ENCODE assay signal across 8 cellular contexts in genomic region chr6:111837641-111838500, GRCh38. TPM values are rescaled to one million over a fixed set of nuclear protein-coding genes. Genes with fewer than 3 reads are reported as not detected.
DNase-seq lines count a peak whose midpoint lies in the region; ATAC-seq, FAIRE-seq and TF ChIP-seq lines count a peak whose summit lies in the region.

No MANE protein-coding gene starts in this region.

- SMC1A ChIA-PET in GM12878 (lab: Charles Lee; ENCODE audit: uncharacterized antibody, unreplicated experiment): interaction anchor here (0.9 to 7.8 kb wide), 5 partner anchors 12 to 100 kb away, joined by 3 to 63 read pairs (median 4); no protein-coding TSS in a partner anchor

- no TSS peak for BruUV-seq in GM12878 (replicated peaks; lab: Mats Ljungman, UMichigan)

- DNase-seq in GM20000 (ENCODE audit: low spot score) (peak; percentile 30), GM12878 (ENCODE audit: low read depth, low spot score) (peak; percentile 85), Ammon's horn (ENCODE audit: low spot score) (no peak), COLO668 (lab: John Stamatoyannopoulos, UW; ENCODE audit: unreplicated experiment) (no peak), tibial nerve (ENCODE audit: low spot score in 2 of 2) (no peak), DMS79 treated with DMSO at 0.1 percent for 48 hours (lab: John Stamatoyannopoulos, UW) (no peak)

- POLR2A ChIA-PET in GM12878 (lab: Charles Lee): no interaction called here

- TF ChIP-seq EP300 in GM12878 (IDR thresholded peaks at IDR 0.05; ENCODE audit: borderline replicate concordance in 1 of 2, control insufficient read depth in 1 of 2, low read depth in 2 of 2, low read length in 2 of 2): peak; percentile 58 to 71; a peak in 2 of 4 replicates
- no peak for TF ChIP-seq EP300 in tibial nerve (IDR thresholded peaks at IDR 0.05)

- peak overlapping the region; percentile 10; the same call in 1 of the 2 replicates for H3K4me2 ChIP-seq in BLaER1
- peak overlapping the region; percentile 87 for H3K4me2 ChIP-seq in GM12878 (ENCODE audit: control insufficient read depth, insufficient read depth)

- TF ChIP-seq POLR2A in GM12878 (IDR thresholded peaks at IDR 0.05; ENCODE audit: low read depth, low read length) (no peak), tibial nerve (IDR thresholded peaks at IDR 0.05) (no peak)

- H3K27me3 ChIP-seq in BLaER1 (no peaks in the 10 kb centered on the region), GM12878 (replicated peaks in 1 of 2; ENCODE audit: control insufficient read depth in 2 of 2, insufficient read depth in 2 of 2, low read length in 1 of 2) (no peaks in the 10 kb centered on the region), tibial nerve (no peaks in the 10 kb centered on the region)

- in situ Hi-C loops in GM12878 (cut with MboI): loop anchor here (25.0 kb wide), 1 partner anchor 1799 kb away; no protein-coding TSS in a partner anchor

- no peak overlapping the region for H3K4me3 ChIP-seq in BLaER1
- H3K4me3 ChIP-seq in GM12878: peak overlapping the region; percentile 28
- no peak overlapping the region for H3K4me3 ChIP-seq in tibial nerve

- peaks cover 70% of the 10 kb centered on the region for H3K79me2 ChIP-seq in GM12878 (ENCODE audit: control insufficient read depth, insufficient read depth, low read length)

- H3K36me3 ChIP-seq in BLaER1 (peaks cover 47% of the 10 kb centered on the region), GM12878 (ENCODE audit: control insufficient read depth in 2 of 2, insufficient read depth in 2 of 2, low read length in 1 of 2) (peaks cover 3 to 8% of the 10 kb centered on the region in 2 experiments; a peak in 2 of 4 replicates), tibial nerve (no peaks in the 10 kb centered on the region)

- ATAC-seq in HG03442 (IDR thresholded peaks at IDR 0.05; ENCODE audit: unreplicated experiment) (peak; percentile 75), GM12878 (peak; percentile 84)

- TF ChIP-seq CTCF in GM20000 (IDR thresholded peaks at IDR 0.05; ENCODE audit: extremely low read depth, missing control alignments): no peak
- TF ChIP-seq CTCF in GM12878 (IDR thresholded peaks at IDR 0.05 in 2 of 3, conservative IDR thresholded peaks at IDR 0.05 in 1 of 3; ENCODE audit: control insufficient read depth in 2 of 3, extremely low read depth in 1 of 3, insufficient read depth in 1 of 3, low read depth in 3 of 3, low read length in 3 of 3): no peak
- TF ChIP-seq CTCF in tibial nerve (IDR thresholded peaks at IDR 0.05): no peak

- H4K20me1 ChIP-seq in BLaER1: peaks cover 10% of the 10 kb centered on the region
- no peaks in the 10 kb centered on the region for H4K20me1 ChIP-seq in GM12878 (ENCODE audit: control insufficient read depth, insufficient read depth)

- H3K9me3 ChIP-seq in BLaER1 (0 out of 2 replicates have a peak, but pooled peaks cover 16% of the 10 kb centered on the region), GM12878 (replicated peaks; ENCODE audit: control insufficient read depth, insufficient read depth, low read length) (no peaks in the 10 kb centered on the region), tibial nerve (no peaks in the 10 kb centered on the region)

- peak; percentile 88 for FAIRE-seq in GM12878 (lab: Jason Lieb, UNC)

- H3K9ac ChIP-seq in BLaER1 (no peak overlapping the region), GM12878 (ENCODE audit: control insufficient read depth, insufficient read depth, low read length) (peak overlapping the region; percentile 43; the same call in 1 of the 2 replicates)

- 5% methylated on average over 8 of the region's 8 CpGs for WGBS in GM12878 (ENCODE audit: insufficient coverage, insufficient replicate concordance, low lambda C conversion rate, missing lambda C conversion rate)
- WGBS in tibial nerve, 2 donors: 91 to 94% methylated on average over 8 of the region's 8 CpGs

- CTCF ChIA-PET in GM12878 (lab: Yijun Ruan, JAX): interaction anchor here (0.6 to 0.8 kb wide), 2 partner anchors 120 to 411 kb away, joined by 3 to 4 read pairs; no protein-coding TSS in a partner anchor

- H3K27ac ChIP-seq in BLaER1 (no peak overlapping the region), GM12878 (ENCODE audit: control insufficient read depth, insufficient read depth) (peak overlapping the region; percentile 79), tibial nerve (peak overlapping the region in 1 of 4 donors; percentile 15)

- TF ChIP-seq RAD21 in GM12878 (IDR thresholded peaks at IDR 0.05; ENCODE audit: insufficient read depth, low read depth, low read length): 0 out of 2 replicates have a peak, but pooled peaks have one; percentile 25

- H3K4me1 ChIP-seq in BLaER1: peaks cover 83% of the 10 kb centered on the region
- peaks cover 70% of the 10 kb centered on the region for H3K4me1 ChIP-seq in GM12878 (ENCODE audit: control insufficient read depth, insufficient read depth, low read length)
- peaks cover 0 to 60% (median 26%) of the 10 kb centered on the region in 4 donors for H3K4me1 ChIP-seq in tibial nerve

- H2AFZ ChIP-seq in GM12878 (ENCODE audit: control insufficient read depth, low read depth, low read length): no peak overlapping the region; the same call in none of the 2 replicates

- intact Hi-C loops in GM12878 (cut with micrococcal nuclease; ENCODE audit: unreplicated experiment): loop anchor here (2.0 kb wide), 2 partner anchors 33 to 35 kb away; partner anchors contain the start of gene FYN

- RAD21 ChIA-PET in GM12878 (lab: Charles Lee; ENCODE audit: unreplicated experiment): interaction anchor here (0.6 to 1.3 kb wide), 5 partner anchors 13 to 83 kb away, joined by 4 to 7 read pairs (median 5); partner anchors contain the start of gene FYN

TF ChIP-seq in GM12878, 131 proteins besides CTCF, POLR2A, EP300 and RAD21 (continues in another document):
- TF ChIP-seq TARDBP (IDR thresholded peaks at IDR 0.05; ENCODE audit: borderline replicate concordance): 0 out of 2 replicates have a peak, but pooled peaks have one; percentile 41
- no peak for TF ChIP-seq E2F4 (IDR thresholded peaks at IDR 0.05; ENCODE audit: low read depth, low read length)
- TF ChIP-seq TBL1XR1 (IDR thresholded peaks at IDR 0.05; ENCODE audit: low read depth, low read length): 0 out of 2 replicates have a peak, but pooled peaks have one; percentile 59
- no peak for TF ChIP-seq SUPT20H (IDR thresholded peaks at IDR 0.05; ENCODE audit: borderline replicate concordance, control insufficient read depth, low read depth, low read length)
- no peak for TF ChIP-seq SIX5 (IDR thresholded peaks at IDR 0.05; ENCODE audit: low read depth, low read length, severe bottlenecking)
- TF ChIP-seq MEF2B (IDR thresholded peaks at IDR 0.05; ENCODE audit: partially characterized antibody, poor library complexity, severe bottlenecking): peak; percentile 40
- TF ChIP-seq CBX3 (IDR thresholded peaks at IDR 0.05; ENCODE audit: borderline replicate concordance, low read depth): no peak
- no peak for TF ChIP-seq ZBTB4 (CRISPR knock-in tag; IDR thresholded peaks at IDR 0.05)
- TF ChIP-seq IKZF1 (conservative IDR thresholded peaks at IDR 0.05): peak; percentile 51; the same call in 1 of the 2 replicates
- TF ChIP-seq CREM (IDR thresholded peaks at IDR 0.05; ENCODE audit: low read depth): peak; percentile 66; the same call in 1 of the 2 replicates

RNA-seq across cellular contexts. Expression of gene FYN, which starts 35.4 kb away (rescaled TPM):
- total RNA-seq in GM12878 (2013; cell fraction: nucleolus; rRNA removed): 396 and 420 TPM in 2 replicates
- total RNA-seq in GM12878 (2014; rRNA removed) (174 and 176 TPM in 2 replicates), GM12878 (2014; rRNA removed; fragmentation: Illumina TruSeq; extraction: Trizol) (117 and 122 TPM in 2 replicates), GM12878 (2021) (159 and 167 TPM in 2 replicates), tibial nerve (100 to 1,000 TPM; 143 to 219 (median 165) TPM)
- 42.2 TPM for polyA plus RNA-seq in GM12878 (2011; ENCODE audit: low read depth)
- polyA plus RNA-seq in GM12878 (2011; rRNA removed) (243 and 247 TPM in 2 replicates), GM12878 (2014; fragmentation: Illumina TruSeq; extraction: Trizol) (152 and 192 TPM in 2 replicates), GM12878 (2014; fragmentation: Nextera tagmentation; extraction: Ambion mirVana) (10 to 100 TPM; 51.4 to 55.1 TPM), GM12878 (2014; rRNA removed) (171 and 228 TPM in 2 replicates), GM12878 (2016; fragmentation: Nextera tagmentation; extraction: Ambion mirVana) (10 to 100 TPM; 54.0 to 71.1 TPM)
- 287 and 300 TPM in 2 replicates for polyA plus RNA-seq in GM12878 (2011; cell fraction: cytosol; rRNA removed)
- polyA plus RNA-seq in GM12878 (2011; cell fraction: nucleus; rRNA removed): 483 and 489 TPM in 2 replicates
- polyA plus RNA-seq in GM12878 (2012): 64.5 and 80.5 TPM in 2 replicates
- polyA minus RNA-seq in GM12878 (2011; rRNA and poly(A)+ RNA removed): 353 and 414 TPM in 2 replicates
- 75.5 and 105 TPM in 2 replicates for polyA minus RNA-seq in GM12878 (2011; cell fraction: cytosol; rRNA and poly(A)+ RNA removed)
- polyA minus RNA-seq in GM12878 (2011; cell fraction: nucleus; rRNA and poly(A)+ RNA removed): 237 and 331 TPM in 2 replicates

Comparison
In these comparisons a context has a peak if more than half of its experiments do, and no peak if none do; other contexts are left out.
1. DNase-seq: peak in GM20000 (single experiment) and GM12878 (single experiment); none in Ammon's horn (single experiment), COLO668 (single experiment), tibial nerve (0 of 2) and DMS79 treated with DMSO at 0.1 percent for 48 hours (single experiment).